ENCODE assay signal across 26 cellular contexts in the genomic region with DNA sequence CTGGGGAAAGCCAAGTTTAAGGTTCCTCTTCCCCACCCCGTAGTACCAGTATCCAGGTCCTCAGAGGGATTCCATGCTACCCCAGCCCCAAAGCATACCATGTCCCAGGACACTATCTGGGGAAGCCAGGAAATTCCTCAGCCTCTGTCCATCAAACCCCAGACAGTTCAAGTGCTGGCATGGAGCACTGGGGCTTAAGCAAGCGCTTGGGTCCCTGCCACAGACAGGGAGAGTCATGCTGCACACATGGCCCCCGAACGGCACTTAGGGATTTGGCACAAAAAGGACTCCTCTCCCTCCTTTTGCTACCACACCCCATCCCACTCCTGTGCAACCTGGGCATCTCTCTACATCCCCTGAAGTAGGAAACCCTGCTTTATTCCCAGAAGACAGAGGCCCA. TPM values are rescaled to one million over a fixed set of nuclear protein-coding genes. Genes with fewer than 3 reads are reported as not detected.
DNase-seq lines count a peak whose midpoint lies in the region; ATAC-seq and TF ChIP-seq lines count a peak whose summit lies in the region.
"Had no signal": no experiment of that assay in that cellular context is flagged by ENCODE, and none has a peak within 500 bp of the region (broad histone marks: within the 10 kb centered on the region; RNA-seq: fewer than 3 reads in every experiment).

No MANE protein-coding gene starts in this region.

- H3K4me3 ChIP-seq in heart left ventricle (no peak overlapping the region), psoas muscle (no peak overlapping the region)
- H3K4me3 ChIP-seq: mucosa of descending colon, testis had no signal

- 29 to 59% (median 44%) methylated on average over 3 to 4 of the region's 4 CpGs for WGBS in heart left ventricle, 4 donors
- 28 to 52% (median 36%) methylated on average over 4 of the region's 4 CpGs for WGBS in psoas muscle, 3 donors

- TF ChIP-seq POLR2A in heart left ventricle (IDR thresholded peaks at IDR 0.05), result no peak

- TF ChIP-seq CTCF in 22Rv1 (IDR thresholded peaks at IDR 0.05), result no peak
- TF ChIP-seq CTCF in heart left ventricle (IDR thresholded peaks at IDR 0.05), result no peak
- TF ChIP-seq CTCF in psoas muscle (IDR thresholded peaks at IDR 0.05), result no peak

- H3K4me1 ChIP-seq in heart left ventricle (peaks cover 0 to 36% (median 22%) of the 10 kb centered on the region in 12 donors), psoas muscle (no peaks in the 10 kb centered on the region)

- peaks cover 0 to 77% (median 63%) of the 10 kb centered on the region in 9 donors for H3K36me3 ChIP-seq in heart left ventricle
- H3K36me3 ChIP-seq in psoas muscle (ENCODE audit: insufficient read depth in 1 of 2, low read depth in 1 of 2), result peaks cover 3 to 55% of the 10 kb centered on the region in 2 donors

- intact Hi-C loops in heart left ventricle (cut with DNase I) (loop anchor here in 1 of 10 donors (2.0 kb wide), 1 partner anchor 14 kb away; no protein-coding TSS in a partner anchor), psoas muscle (cut with DNase I) (no loop called here)

- H3K27ac ChIP-seq in 22Rv1 (peak overlapping the region; percentile 29; the same call in 1 of the 2 replicates), heart left ventricle (peak overlapping the region in 9 of 12 donors; percentile 25 to 78 (median 63)), psoas muscle (no peak overlapping the region)

- ATAC-seq in heart left ventricle (peak; percentile 81 to 85 (median 82)), psoas muscle (peak in 3 of 4 donors; percentile 59 to 82 (median 77)), GM21529 (IDR thresholded peaks at IDR 0.05; ENCODE audit: unreplicated experiment) (no peak), GM19023 (IDR thresholded peaks at IDR 0.05; ENCODE audit: unreplicated experiment) (no peak)
- ATAC-seq: activated CD4-positive, alpha-beta T cell treated with anti-CD3 and anti-CD28 coated beads for 36 hours; activated T-cell treated with anti-CD3 and anti-CD28 coated beads, Interleukin-2, amount 50 U/mL, for 72 hours; mucosa of descending colon; stimulated activated naive B cell treated with anti-CD40 and anti-IgM and Interleukin-4, amounts not matched to agents 10 μg/mL and 1 μg/mL and 100 μg/mL, for 72 hours had no signal

- peak; percentile 34 for DNase-seq in amniotic epithelial cell (ENCODE audit: low read depth)
- peak in 4 of 5 donors; percentile 65 to 88 (median 76) for DNase-seq in heart left ventricle
- peak; percentile 60 to 78 for DNase-seq in psoas muscle
- no peak for DNase-seq in activated naive CD4-positive, alpha-beta T cell treated with Interleukin-2 at 50 U/mL for 16 hours
- no peak for DNase-seq in NK-92 (lab: John Stamatoyannopoulos, UW; ENCODE audit: unreplicated experiment)
- DNase-seq: activated CD4-positive, alpha-beta T cell treated with anti-CD3 and anti-CD28 coated beads for 36 hours; activated naive CD4-positive, alpha-beta T cell treated with anti-CD3 and anti-CD28 coated beads, Interleukin-2, amount 10 ng/mL, durations not matched to agents 7 days and 5 days; activated T-cell treated with anti-CD3 and anti-CD28 coated beads, Interleukin-2, amount 50 U/mL, for 72 hours; COR-L47; DND-41; effector memory CD4-positive, alpha-beta T cell; glutamatergic neuron; HFFc6; Karpas-422; mucosa of descending colon; NCI-H1694 treated with DMSO at 0.1 percent for 48 hours; NCI-H774; SHP77 treated with DMSO at 0.1 percent for 48 hours; stimulated activated CD4-positive, alpha-beta T cell treated with anti-CD3 and anti-CD28 coated beads, Interleukin-2, amount 100 ng/mL, for 24 hours; stimulated activated naive B cell treated with anti-CD40 and anti-IgM and Interleukin-4, amounts not matched to agents 10 μg/mL and 1 μg/mL and 100 μg/mL, for 72 hours; testis had no signal

- H3K9me3 ChIP-seq in heart left ventricle (no peaks in the 10 kb centered on the region), psoas muscle (no peaks in the 10 kb centered on the region)
- H3K9me3 ChIP-seq: mucosa of descending colon, testis had no signal

- no peaks in the 10 kb centered on the region for H3K27me3 ChIP-seq in heart left ventricle
- H3K27me3 ChIP-seq in psoas muscle (ENCODE audit: insufficient read depth in 3 of 3, low read length in 2 of 3), result no peaks in the 10 kb centered on the region
- H3K27me3 ChIP-seq: testis had no signal

RNA-seq across cellular contexts. Expression of a gene that starts 21.8 kb away (rescaled TPM):
- 100 to 1,000 TPM in 8 of 9 donors, 10 to 100 TPM in 1; 88.4 to 145 (median 106) TPM for total RNA-seq in heart left ventricle
- polyA plus RNA-seq in heart left ventricle, result 10 to 100 TPM; 60.6 to 87.7 TPM
- total RNA-seq in psoas muscle, result 10 to 100 TPM; 13.1 to 18.9 (median 13.4) TPM
- polyA plus RNA-seq in psoas muscle, result 1 to 10 TPM; 5.3 to 9.2 (median 7.6) TPM
- total RNA-seq: B cell, OCI-LY7 had no signal

RNA-seq across cellular contexts. Expression of a gene that starts 50.5 kb away (rescaled TPM):
- total RNA-seq in heart left ventricle (10 to 100 TPM; 11.0 to 29.7 (median 18.1) TPM), psoas muscle (10 to 100 TPM; 25.9 to 31.8 (median 28.7) TPM)
- polyA plus RNA-seq in heart left ventricle (1 to 10 TPM; 2.4 to 5.4 TPM), psoas muscle (10 to 100 TPM in 1 of 3 donors, 1 to 10 TPM in 2; 5.2 to 17.0 (median 6.1) TPM)

RNA-seq across cellular contexts. Expression of a gene that starts 51.2 kb away (rescaled TPM):
- total RNA-seq in heart left ventricle, result 10 to 100 TPM in 1 of 9 donors, 1 to 10 TPM in 8; 3.2 to 11.2 (median 5.3) TPM
- 1 to 10 TPM; 4.4 to 5.7 TPM for polyA plus RNA-seq in heart left ventricle
- total RNA-seq in psoas muscle, result 1 to 10 TPM; 2.0 to 3.5 (median 2.5) TPM
- polyA plus RNA-seq in psoas muscle, result 1 to 10 TPM in 2 of 3 donors, under 1 TPM in 1; 0.92 to 1.7 (median 1.6) TPM

Comparison
In these comparisons a context has a peak if more than half of its experiments do, and no peak if none do; other contexts are left out.
1. DNase-seq: peak in amniotic epithelial cell (single experiment), heart left ventricle (4 of 5) and psoas muscle (2 of 2); none in activated naive CD4-positive, alpha-beta T cell treated with Interleukin-2 at 50 U/mL for 16 hours (single experiment) and NK-92 (single experiment).
2. ATAC-seq: peak in heart left ventricle (4 of 4) and psoas muscle (3 of 4); none in GM21529 (single experiment) and GM19023 (single experiment).
3. RNA of a gene that starts 21.8 kb away (total RNA-seq): 88.4 to 145 TPM in heart left ventricle; 13.1 to 18.9 TPM in psoas muscle; every median in the first group is over 4 times any median in the second.